In genomic region chr5:1366514-1366913, GRCh38 we compare ENCODE assay signal across 17 cellular contexts.
DNase-seq lines count a peak whose midpoint lies in the region; ATAC-seq, FAIRE-seq and TF ChIP-seq lines count a peak whose summit lies in the region.
"Had no signal": no experiment of that assay in that cellular context is flagged by ENCODE, and none has a peak within 500 bp of the region (broad histone marks: within the 10 kb centered on the region; RNA-seq: fewer than 3 reads in every experiment).

No MANE protein-coding gene starts in this region.

- H3K4me3 ChIP-seq in GM12865 (ENCODE audit: low read depth, low read length), result no peak overlapping the region
- H3K4me3 ChIP-seq: left ventricle myocardium inferior, right atrium auricular region had no signal

- DNase-seq in GM12865 (ENCODE audit: low read depth) (peak; percentile 48), germinal center (ENCODE audit: low spot score) (peak; percentile 84), D721Med (ENCODE audit: insufficient read length, low spot score) (no peak), NCI-H1092 (lab: John Stamatoyannopoulos, UW) (no peak), NCI-H510A (lab: John Stamatoyannopoulos, UW) (no peak)
- DNase-seq: activated CD8-positive, alpha-beta memory T cell treated with anti-CD3 and anti-CD28 coated beads for 24 hours; activated naive CD8-positive, alpha-beta T cell treated with anti-CD3 and anti-CD28 coated beads, Interleukin-2, amount 50 U/mL, for 24 hours; CD8-positive, alpha-beta T cell; EL; left ventricle myocardium inferior; NCI-H1694 treated with DMSO at 0.1 percent for 48 hours; occipital lobe; Right ventricle myocardium superior had no signal

- FAIRE-seq in D721Med (lab: Jason Lieb, UNC), result no peak

- no peak for TF ChIP-seq CTCF in GM12865 (IDR thresholded peaks at IDR 0.05; ENCODE audit: insufficient read depth, low read depth, low read length, missing control alignments)
- TF ChIP-seq CTCF in D721Med (IDR thresholded peaks at IDR 0.05; ENCODE audit: insufficient read depth, missing control alignments), result no peak

- ATAC-seq in GM19395 (IDR thresholded peaks at IDR 0.05; ENCODE audit: unreplicated experiment), result peak; percentile 56
- ATAC-seq in HG03439 (IDR thresholded peaks at IDR 0.05; ENCODE audit: unreplicated experiment), result peak; percentile 60
- ATAC-seq in HG02981 (IDR thresholded peaks at IDR 0.05; ENCODE audit: unreplicated experiment), result no peak
- ATAC-seq: activated naive CD8-positive, alpha-beta T cell treated with anti-CD3 and anti-CD28 coated beads, Interleukin-2, amount 50 U/mL, for 24 hours; CD8-positive, alpha-beta T cell had no signal

Comparison
In these comparisons a context has a peak if more than half of its experiments do, and no peak if none do; other contexts are left out.
1. DNase-seq: peak in GM12865 (single experiment) and germinal center (single experiment); none in D721Med (single experiment), NCI-H1092 (single experiment) and NCI-H510A (single experiment).